9 cellular contexts compared by ENCODE assay signal in genomic region chr2:212863185-212863588, GRCh38.
DNase-seq lines count a peak whose midpoint lies in the region; ATAC-seq, FAIRE-seq and TF ChIP-seq lines count a peak whose summit lies in the region.
"Had no signal": no experiment of that assay in that cellular context is flagged by ENCODE, and none has a peak within 500 bp of the region (broad histone marks: within the 10 kb centered on the region; RNA-seq: fewer than 3 reads in every experiment).

No MANE protein-coding gene starts in this region.

- no peak for FAIRE-seq in RCC 7860 (lab: Jason Lieb, UNC)

- H3K9me3 Mint-ChIP-seq in osteocyte (ENCODE audit: unreplicated experiment) = peaks cover 29% of the 10 kb centered on the region

- H3K27ac Mint-ChIP-seq in osteocyte (ENCODE audit: unreplicated experiment) = no peak overlapping the region

- no peaks in the 10 kb centered on the region for H3K4me1 Mint-ChIP-seq in osteocyte (ENCODE audit: unreplicated experiment)

- H3K27me3 Mint-ChIP-seq in osteocyte (ENCODE audit: unreplicated experiment) = no peaks in the 10 kb centered on the region

- peaks cover 2% of the 10 kb centered on the region for H3K36me3 Mint-ChIP-seq in osteocyte (ENCODE audit: unreplicated experiment)

- TF ChIP-seq CTCF in HFF-Myc (IDR thresholded peaks at IDR 0.05; ENCODE audit: low read depth, low read length, missing control alignments) = peak; percentile 43
- TF ChIP-seq CTCF in cardiac fibroblast (IDR thresholded peaks at IDR 0.05; ENCODE audit: low read depth, low read length) = peak; percentile 69
- TF ChIP-seq CTCF in osteocyte (IDR thresholded peaks at IDR 0.05) = peak; percentile 43

- H3K4me3 ChIP-seq in HFF-Myc (replicated peaks; ENCODE audit: low read depth, low read length) (no peak overlapping the region), cardiac fibroblast (replicated peaks in 1 of 2; ENCODE audit: low read depth in 2 of 2, low read length in 2 of 2) (no peak overlapping the region)
- H3K4me3 ChIP-seq: BLaER1 had no signal

- DNase-seq in NCI-H2029 (lab: John Stamatoyannopoulos, UW) (peak; percentile 17), NCI-H2029 treated with DMSO at 0.1 percent for 48 hours (lab: John Stamatoyannopoulos, UW) (no peak), HFF-Myc (ENCODE audit: extremely low read depth, low read depth) (no peak), RCC 7860 (ENCODE audit: low spot score) (peak; percentile 29), cardiac fibroblast (ENCODE audit: low read depth in 2 of 2) (peak; percentile 33 to 70), osteocyte (ENCODE audit: extremely low spot score, unreplicated experiment) (no peak)
- no peak for DNase-seq in NK-92 treated with Interleukin-12 subunit alpha and Interleukin-12 subunit beta, amount 100 ng/mL, for 24 hours (lab: John Stamatoyannopoulos, UW)

- H3K4me3 Mint-ChIP-seq in osteocyte (ENCODE audit: unreplicated experiment) = no peak overlapping the region

- ATAC-seq in HG03520 (IDR thresholded peaks at IDR 0.05; ENCODE audit: unreplicated experiment) = no peak

Comparison
In these comparisons a context has a peak if more than half of its experiments do, and no peak if none do; other contexts are left out.
1. DNase-seq: peak in NCI-H2029 (single experiment), RCC 7860 (single experiment) and cardiac fibroblast (2 of 2); none in NCI-H2029 treated with DMSO at 0.1 percent for 48 hours (single experiment), HFF-Myc (single experiment), osteocyte (single experiment) and NK-92 treated with Interleukin-12 subunit alpha and Interleukin-12 subunit beta, amount 100 ng/mL, for 24 hours (single experiment).
2. Peak in every context shown above with its lines, with median percentiles within 50 percentile points of each other: CTCF ChIP-seq.